In genomic region chr6:31730631-31731086, GRCh38 we compare ENCODE assay signal across 1 cellular context.
TF ChIP-seq lines count a peak whose summit lies in the region.

No MANE protein-coding gene starts in this region.

TF ChIP-seq in K562, 482 proteins besides CTCF, POLR2A, EP300 and RAD21 (continued from another document and continues in another):
- no peak for TF ChIP-seq CUX1 (CRISPR knock-in tag; IDR thresholded peaks at IDR 0.05)
- no peak for TF ChIP-seq ZNF318 (IDR thresholded peaks at IDR 0.05; ENCODE audit: borderline replicate concordance in 1 of 2, low read depth in 1 of 2)
- no peak for TF ChIP-seq JUND (IDR thresholded peaks at IDR 0.05; ENCODE audit: borderline replicate concordance, low read depth, low read length)
- TF ChIP-seq JUND (tag; IDR thresholded peaks at IDR 0.05; ENCODE audit: borderline replicate concordance, low read depth, low read length) = 0 out of 3 replicates have a peak, but pooled peaks have one; percentile 13
- TF ChIP-seq ZNF644 (tag; IDR thresholded peaks at IDR 0.05; ENCODE audit: low read depth) = no peak
- no peak for TF ChIP-seq RBM15 (IDR thresholded peaks at IDR 0.05; ENCODE audit: insufficient read depth, low read length)
- no peak for TF ChIP-seq U2AF1 (optimal IDR thresholded peaks at IDR 0.05; ENCODE audit: low read depth, low read length)
- TF ChIP-seq YY1 (IDR thresholded peaks at IDR 0.05; ENCODE audit: borderline replicate concordance in 1 of 3, control insufficient read depth in 1 of 3, extremely low read depth in 1 of 3, insufficient read depth in 3 of 3, insufficient read length in 1 of 3, insufficient replicate concordance in 2 of 3, low read depth in 1 of 3, low read length in 2 of 3) = peak in 1 of 3 experiments; percentile 28
- TF ChIP-seq E2F3 (CRISPR knock-in tag; IDR thresholded peaks at IDR 0.05) = no peak
- peak; percentile 58 for TF ChIP-seq ATF4 (CRISPR knock-in tag; IDR thresholded peaks at IDR 0.05)
- no peak for TF ChIP-seq RBM17 (IDR thresholded peaks at IDR 0.05; ENCODE audit: borderline replicate concordance, low read depth, low read length)
- no peak for TF ChIP-seq ELF1 (tag; IDR thresholded peaks at IDR 0.05)
- TF ChIP-seq CBX3 (IDR thresholded peaks at IDR 0.05; ENCODE audit: borderline replicate concordance in 1 of 2, low read length in 2 of 2) = no peak
- TF ChIP-seq NCOA6 (IDR thresholded peaks at IDR 0.05) = no peak
- TF ChIP-seq ZNF77 (CRISPR knock-in tag; IDR thresholded peaks at IDR 0.05) = no peak
- no peak for TF ChIP-seq FOXK2 (conservative IDR thresholded peaks at IDR 0.05 in 1 of 2, IDR thresholded peaks at IDR 0.05 in 1 of 2; ENCODE audit: low read depth in 2 of 2)
- TF ChIP-seq NR2C1 (IDR thresholded peaks at IDR 0.05) = no peak
- no peak for TF ChIP-seq NR2C1 (tag; IDR thresholded peaks at IDR 0.05)
- no peak for TF ChIP-seq KAT7 (CRISPR knock-in tag; IDR thresholded peaks at IDR 0.05; ENCODE audit: borderline replicate concordance)
- no peak for TF ChIP-seq MAFG (tag; conservative IDR thresholded peaks at IDR 0.05)
- peak in 1 of 2 experiments; percentile 36 for TF ChIP-seq AFF1 (IDR thresholded peaks at IDR 0.05; ENCODE audit: low read depth in 1 of 2, partially characterized antibody in 2 of 2)
- TF ChIP-seq ESRRB (CRISPR knock-in tag; IDR thresholded peaks at IDR 0.05; ENCODE audit: borderline replicate concordance) = 0 out of 2 replicates have a peak, but pooled peaks have one; percentile 9
- TF ChIP-seq ERF (CRISPR knock-in tag; IDR thresholded peaks at IDR 0.05) = no peak
- TF ChIP-seq WHSC1 (IDR thresholded peaks at IDR 0.05; ENCODE audit: low read length) = peak; percentile 66
- TF ChIP-seq TCF15 (CRISPR knock-in tag; IDR thresholded peaks at IDR 0.05) = no peak
- TF ChIP-seq SMARCC2 (IDR thresholded peaks at IDR 0.05; ENCODE audit: low read depth) = no peak
- TF ChIP-seq THRB (CRISPR knock-in tag; conservative IDR thresholded peaks at IDR 0.05) = peak; percentile 76; the same call in 1 of the 2 replicates
- TF ChIP-seq ZNF707 (CRISPR knock-in tag; conservative IDR thresholded peaks at IDR 0.05) = no peak
- no peak for TF ChIP-seq E2F1 (CRISPR knock-in tag; IDR thresholded peaks at IDR 0.05)
- no peak for TF ChIP-seq NR1H2 (CRISPR knock-in tag; IDR thresholded peaks at IDR 0.05)
- TF ChIP-seq DIDO1 (tag; IDR thresholded peaks at IDR 0.05; ENCODE audit: low read depth) = no peak
- TF ChIP-seq RFX7 (CRISPR knock-in tag; IDR thresholded peaks at IDR 0.05) = no peak
- no peak for TF ChIP-seq CREB3L1 (IDR thresholded peaks at IDR 0.05; ENCODE audit: borderline replicate concordance, low read depth)
- TF ChIP-seq SRSF3 (IDR thresholded peaks at IDR 0.05; ENCODE audit: insufficient read depth, low read length) = 0 out of 2 replicates have a peak, but pooled peaks have one; percentile 41
